ENCODE assay signal across 12 cellular contexts in genomic region chr1:26109229-26110164, GRCh38. TPM values are rescaled to one million over a fixed set of nuclear protein-coding genes. Genes with fewer than 3 reads are reported as not detected.
DNase-seq lines count a peak whose midpoint lies in the region; ATAC-seq and TF ChIP-seq lines count a peak whose summit lies in the region.
"Had no signal": no experiment of that assay in that cellular context is flagged by ENCODE, and none has a peak within 500 bp of the region (broad histone marks: within the 10 kb centered on the region; RNA-seq: fewer than 3 reads in every experiment).

No MANE protein-coding gene starts in this region.

- H3K27ac ChIP-seq in CD4-positive, alpha-beta T cell (ENCODE audit: low read depth, low read length): no peak overlapping the region
- H3K27ac ChIP-seq in HEK293 (ENCODE audit: extremely low read depth, low read depth, low read length): no peak overlapping the region

- H3K36me3 Mint-ChIP-seq in CD4-positive, alpha-beta T cell (ENCODE audit: low read depth): peaks cover 23% of the 10 kb centered on the region
- peaks cover 5% of the 10 kb centered on the region for H3K36me3 Mint-ChIP-seq in activated naive CD8-positive, alpha-beta T cell treated with anti-CD3 and anti-CD28 coated beads, Interleukin-2, amount 10 ng/mL, durations not matched to agents 7 days and 5 days
- peaks cover 0 to 5% (median 0%) of the 10 kb centered on the region in 3 donors for H3K36me3 Mint-ChIP-seq in naive thymus-derived CD8-positive, alpha-beta T cell

- CTCF ChIA-PET in CD4-positive, alpha-beta T cell (lab: Charles Lee): interaction anchor here (0.6 to 1.9 kb wide), 6 partner anchors 17 to 279 kb away, joined by 3 to 10 read pairs (median 4); partner anchors contain the start of genes CEP85 and ZNF593
- CTCF ChIA-PET in HEK293 (lab: Yijun Ruan, JAX): interaction anchor here (0.6 to 1.5 kb wide), 4 partner anchors 36 to 124 kb away, joined by 3 to 16 read pairs (median 4); no protein-coding TSS in a partner anchor

- no peak for ATAC-seq in CD4-positive, alpha-beta T cell (ENCODE audit: poor library complexity)
- no peak for ATAC-seq in activated naive CD8-positive, alpha-beta T cell treated with anti-CD3 and anti-CD28 coated beads, Interleukin-2, amount 10 ng/mL, durations not matched to agents 7 days and 5 days (ENCODE audit: low read depth)
- no peak for ATAC-seq in naive thymus-derived CD8-positive, alpha-beta T cell
- no peak for ATAC-seq in sciatic nerve

- H3K4me3 Mint-ChIP-seq in CD4-positive, alpha-beta T cell: peak overlapping the region; percentile 94
- peak overlapping the region; percentile 88 for H3K4me3 Mint-ChIP-seq in activated naive CD8-positive, alpha-beta T cell treated with anti-CD3 and anti-CD28 coated beads, Interleukin-2, amount 10 ng/mL, durations not matched to agents 7 days and 5 days
- H3K4me3 Mint-ChIP-seq in naive thymus-derived CD8-positive, alpha-beta T cell: peak overlapping the region; percentile 79 to 98 (median 92)

- no peaks in the 10 kb centered on the region for H3K9me3 Mint-ChIP-seq in CD4-positive, alpha-beta T cell
- H3K9me3 Mint-ChIP-seq in activated naive CD8-positive, alpha-beta T cell treated with anti-CD3 and anti-CD28 coated beads, Interleukin-2, amount 10 ng/mL, durations not matched to agents 7 days and 5 days: no peaks in the 10 kb centered on the region
- no peaks in the 10 kb centered on the region for H3K9me3 Mint-ChIP-seq in naive thymus-derived CD8-positive, alpha-beta T cell

- H3K36me3 ChIP-seq in HEK293 (ENCODE audit: control insufficient read depth in 2 of 2, insufficient read depth in 1 of 2, low read length in 2 of 2): peaks cover 0 to 9% of the 10 kb centered on the region in 2 experiments; a peak in 1 of 3 replicates

- no peaks in the 10 kb centered on the region for H3K27me3 Mint-ChIP-seq in CD4-positive, alpha-beta T cell
- no peaks in the 10 kb centered on the region for H3K27me3 Mint-ChIP-seq in activated naive CD8-positive, alpha-beta T cell treated with anti-CD3 and anti-CD28 coated beads, Interleukin-2, amount 10 ng/mL, durations not matched to agents 7 days and 5 days
- peaks cover 0 to 4% (median 0%) of the 10 kb centered on the region in 5 donors for H3K27me3 Mint-ChIP-seq in naive thymus-derived CD8-positive, alpha-beta T cell

- TF ChIP-seq CTCF in CD4-positive, alpha-beta T cell (IDR thresholded peaks at IDR 0.05): no peak
- TF ChIP-seq CTCF in HEK293 (tag by site-specific recombination; IDR thresholded peaks at IDR 0.05): no peak

- H3K9me3 ChIP-seq in CD4-positive, alpha-beta T cell (ENCODE audit: control insufficient read depth, low read length): no peaks in the 10 kb centered on the region
- no peaks in the 10 kb centered on the region for H3K9me3 ChIP-seq in HEK293 (ENCODE audit: control insufficient read depth, insufficient read depth, low read depth, low read length)

- POLR2A ChIA-PET in CD4-positive, alpha-beta T cell (lab: Charles Lee): interaction anchor here (1.6 to 2.3 kb wide), 3 partner anchors 13 to 36 kb away, joined by 6 to 24 read pairs (median 17); no protein-coding TSS in a partner anchor
- POLR2A ChIA-PET in HEK293 (lab: Yijun Ruan, JAX): no interaction called here
- POLR2A ChIA-PET in activated naive CD8-positive, alpha-beta T cell treated with anti-CD3 and anti-CD28 coated beads, Interleukin-2, amount 10 ng/mL, durations not matched to agents 7 days and 5 days (lab: Charles Lee): interaction anchor here (0.6 to 1.2 kb wide), 5 partner anchors 17 to 112 kb away, joined by 3 to 8 read pairs (median 4); partner anchors contain the start of gene PAFAH2
- POLR2A ChIA-PET in naive thymus-derived CD8-positive, alpha-beta T cell (lab: Charles Lee): interaction anchor here (0.6 to 2.6 kb wide), 8 partner anchors 17 to 791 kb away, joined by 3 to 22 read pairs (median 3); partner anchors contain the start of genes CEP85 and GPATCH3

- H3K4me3 ChIP-seq in HEK293 (ENCODE audit: low read depth, low read length): no peak overlapping the region

- H3K4me1 ChIP-seq in HEK293 (ENCODE audit: control insufficient read depth, insufficient read depth, low read length): no peaks in the 10 kb centered on the region

- intact Hi-C loops in CD4-positive, alpha-beta T cell (cut with DNase I, micrococcal nuclease): loop anchor here (2.0 to 10.0 kb wide), 6 partner anchors 72 to 865 kb away; partner anchors contain the start of genes CEP85 (in 2 of the 2), RSRP1 (in 1 of the 2) and STMN1 (in 1 of the 2)
- intact Hi-C loops in sciatic nerve (cut with DNase I): loop anchor here (5.0 kb wide), 1 partner anchor 38 kb away; no protein-coding TSS in a partner anchor

- H3K27me3 ChIP-seq in CD4-positive, alpha-beta T cell (ENCODE audit: control insufficient read depth, insufficient read depth, low read length): no peaks in the 10 kb centered on the region
- H3K27me3 ChIP-seq: dorsolateral prefrontal cortex had no signal

- H3K4me1 Mint-ChIP-seq in CD4-positive, alpha-beta T cell (ENCODE audit: low read depth): peaks cover 38% of the 10 kb centered on the region
- H3K4me1 Mint-ChIP-seq in activated naive CD8-positive, alpha-beta T cell treated with anti-CD3 and anti-CD28 coated beads, Interleukin-2, amount 10 ng/mL, durations not matched to agents 7 days and 5 days: peaks cover 22% of the 10 kb centered on the region
- H3K4me1 Mint-ChIP-seq in naive thymus-derived CD8-positive, alpha-beta T cell: peaks cover 18 to 30% (median 28%) of the 10 kb centered on the region in 4 donors

- H3K27ac Mint-ChIP-seq in CD4-positive, alpha-beta T cell: peak overlapping the region; percentile 92
- H3K27ac Mint-ChIP-seq in activated naive CD8-positive, alpha-beta T cell treated with anti-CD3 and anti-CD28 coated beads, Interleukin-2, amount 10 ng/mL, durations not matched to agents 7 days and 5 days: peak overlapping the region; percentile 47
- peak overlapping the region in 7 of 10 donors; percentile 24 to 95 (median 86) for H3K27ac Mint-ChIP-seq in naive thymus-derived CD8-positive, alpha-beta T cell

- no peak for DNase-seq in CD4-positive, alpha-beta T cell
- DNase-seq in activated naive CD8-positive, alpha-beta T cell treated with anti-CD3 and anti-CD28 coated beads, Interleukin-2, amount 10 ng/mL, durations not matched to agents 7 days and 5 days: no peak
- DNase-seq in naive thymus-derived CD8-positive, alpha-beta T cell: no peak
- no peak for DNase-seq in DMS153 (lab: John Stamatoyannopoulos, UW)
- no peak for DNase-seq in DMS53 treated with DMSO at 0.1 percent for 48 hours (lab: John Stamatoyannopoulos, UW; ENCODE audit: unreplicated experiment)
- DNase-seq in inferior parietal cortex (ENCODE audit: extremely low spot score): no peak
- no peak for DNase-seq in sciatic nerve (ENCODE audit: low spot score)
- DNase-seq: activated gamma-delta T cell treated with Interleukin-2 at 50 U/mL for 16 hours, dorsolateral prefrontal cortex, NCI-H1694 had no signal

TF ChIP-seq in HEK293, 187 proteins besides CTCF, POLR2A, EP300 and RAD21 (continues in another document):
- peak; percentile 92 for TF ChIP-seq PRDM10 (tag by site-specific recombination; IDR thresholded peaks at IDR 0.05)
- no peak for TF ChIP-seq ZNF239 (tag by site-specific recombination; IDR thresholded peaks at IDR 0.05)

RNA-seq across cellular contexts. Expression of gene PDIK1L, which starts 2.1 kb away (rescaled TPM):
- 1 to 10 TPM; 9.5 to 9.9 TPM for total RNA-seq in CD4-positive, alpha-beta T cell
- 10 to 100 TPM; 21.2 to 22.1 TPM for total RNA-seq in activated naive CD8-positive, alpha-beta T cell treated with anti-CD3 and anti-CD28 coated beads, Interleukin-2, amount 10 ng/mL, durations not matched to agents 7 days and 5 days
- 10 to 100 TPM; 23.1 to 23.5 TPM for total RNA-seq in naive thymus-derived CD8-positive, alpha-beta T cell
- polyA plus RNA-seq in naive thymus-derived CD8-positive, alpha-beta T cell: 1 to 10 TPM; 3.5 to 5.1 (median 3.7) TPM
- total RNA-seq in sciatic nerve: 11.2 TPM

RNA-seq across cellular contexts. Expression of gene TRIM63, which starts 42.1 kb away (rescaled TPM):
- total RNA-seq in CD4-positive, alpha-beta T cell: not detected
- not detected for total RNA-seq in activated naive CD8-positive, alpha-beta T cell treated with anti-CD3 and anti-CD28 coated beads, Interleukin-2, amount 10 ng/mL, durations not matched to agents 7 days and 5 days
- total RNA-seq in naive thymus-derived CD8-positive, alpha-beta T cell: not detected
- polyA plus RNA-seq in naive thymus-derived CD8-positive, alpha-beta T cell: not detected
- total RNA-seq in sciatic nerve: 0.18 TPM
- total RNA-seq: glomerular endothelial cell had no signal

RNA-seq across cellular contexts. Expression of gene FAM110D, which starts 49.4 kb away (rescaled TPM):
- not detected for total RNA-seq in CD4-positive, alpha-beta T cell
- not detected for total RNA-seq in activated naive CD8-positive, alpha-beta T cell treated with anti-CD3 and anti-CD28 coated beads, Interleukin-2, amount 10 ng/mL, durations not matched to agents 7 days and 5 days
- total RNA-seq in naive thymus-derived CD8-positive, alpha-beta T cell: not detected
- polyA plus RNA-seq in naive thymus-derived CD8-positive, alpha-beta T cell: not detected
- 11.8 TPM for total RNA-seq in sciatic nerve

RNA-seq across cellular contexts. Expression of gene C1orf232, which starts 59.3 kb away (rescaled TPM):
- not detected for total RNA-seq in CD4-positive, alpha-beta T cell
- not detected for total RNA-seq in activated naive CD8-positive, alpha-beta T cell treated with anti-CD3 and anti-CD28 coated beads, Interleukin-2, amount 10 ng/mL, durations not matched to agents 7 days and 5 days
- total RNA-seq in naive thymus-derived CD8-positive, alpha-beta T cell: not detected
- polyA plus RNA-seq in naive thymus-derived CD8-positive, alpha-beta T cell: not detected
- not detected for total RNA-seq in sciatic nerve
- total RNA-seq: dorsolateral prefrontal cortex, glomerular endothelial cell had no signal

Comparison
In these comparisons a context has a peak if more than half of its experiments do, and no peak if none do; other contexts are left out.
1. RNA of gene FAM110D, which starts 49.4 kb away (total RNA-seq): 11.8 TPM in sciatic nerve (single experiment); not detected in naive thymus-derived CD8-positive, alpha-beta T cell, not detected in activated naive CD8-positive, alpha-beta T cell treated with anti-CD3 and anti-CD28 coated beads, Interleukin-2, amount 10 ng/mL, durations not matched to agents 7 days and 5 days and not detected in CD4-positive, alpha-beta T cell; every median in the first group is over 10 times any median in the second.
2. Peak in every context shown above with its lines, with median percentiles within 50 percentile points of each other: H3K27ac Mint-ChIP-seq and H3K4me3 Mint-ChIP-seq.